Comparison of ENCODE assay signal across 23 cellular contexts in the genomic region with DNA sequence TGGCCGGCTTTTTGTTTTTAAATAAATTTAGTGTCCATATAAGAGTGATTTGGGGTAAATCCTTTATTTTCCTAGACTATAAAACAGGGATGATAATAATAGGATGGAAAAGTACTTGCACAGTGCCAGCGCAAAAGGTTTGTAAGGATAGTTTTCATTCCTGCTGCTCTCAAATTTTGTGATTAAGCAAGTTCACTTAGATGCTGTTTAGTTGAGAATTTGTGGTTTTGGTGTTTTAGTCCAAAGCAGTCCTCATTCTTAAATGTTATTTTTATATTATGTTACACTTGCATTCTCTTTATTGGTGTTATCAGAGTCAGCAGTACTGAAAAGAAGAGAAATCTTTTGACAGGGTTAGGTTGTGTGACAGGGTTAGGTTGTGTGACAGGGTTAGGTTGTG. TPM values are rescaled to one million over a fixed set of nuclear protein-coding genes. Genes with fewer than 3 reads are reported as not detected.
A peak's percentile ranks its signal among the peaks of the same experiment; 100 is the strongest.
DNase-seq lines count a peak whose midpoint lies in the region; TF ChIP-seq lines count a peak whose summit lies in the region.
"Had no signal": no experiment of that assay in that cellular context is flagged by ENCODE, and none has a peak within 500 bp of the region (broad histone marks: within the 10 kb centered on the region; RNA-seq: fewer than 3 reads in every experiment).

No MANE protein-coding gene starts in this region.

- no peak overlapping the region for H3K4me3 ChIP-seq in SK-N-MC
- H3K4me3 ChIP-seq in skeletal muscle satellite cell (ENCODE audit: low read length): no peak overlapping the region
- H3K4me3 ChIP-seq: A549, gastroesophageal sphincter had no signal

- H3K9me3 Mint-ChIP-seq in activated naive CD4-positive, alpha-beta T cell treated with anti-CD3 and anti-CD28 coated beads, Interleukin-2, amount 50 U/mL, for 24 hours: no peaks in the 10 kb centered on the region
- H3K9me3 Mint-ChIP-seq in activated naive CD4-positive, alpha-beta T cell treated with anti-CD3 and anti-CD28 coated beads for 36 hours: no peaks in the 10 kb centered on the region
- H3K9me3 Mint-ChIP-seq: activated naive CD4-positive, alpha-beta T cell treated with anti-CD3 and anti-CD28 coated beads, Interleukin-2, amount 50 U/mL, for 72 hours; brain; naive B cell had no signal

- peaks cover 81% of the 10 kb centered on the region for H3K4me1 Mint-ChIP-seq in activated naive CD4-positive, alpha-beta T cell treated with anti-CD3 and anti-CD28 coated beads, Interleukin-2, amount 50 U/mL, for 24 hours
- peaks cover 62% of the 10 kb centered on the region for H3K4me1 Mint-ChIP-seq in activated naive CD4-positive, alpha-beta T cell treated with anti-CD3 and anti-CD28 coated beads for 36 hours (ENCODE audit: low read depth)

- H3K27me3 ChIP-seq in skeletal muscle satellite cell (ENCODE audit: control insufficient read depth, insufficient read depth, low read length): no peaks in the 10 kb centered on the region
- H3K27me3 ChIP-seq: gastroesophageal sphincter had no signal

- H3K4me2 ChIP-seq in skeletal muscle satellite cell (ENCODE audit: low read length): peak overlapping the region; percentile 1
- H3K4me2 ChIP-seq: A549 had no signal

- no peak overlapping the region for H3K4me3 Mint-ChIP-seq in activated naive CD4-positive, alpha-beta T cell treated with anti-CD3 and anti-CD28 coated beads, Interleukin-2, amount 50 U/mL, for 24 hours
- no peak overlapping the region for H3K4me3 Mint-ChIP-seq in activated naive CD4-positive, alpha-beta T cell treated with anti-CD3 and anti-CD28 coated beads for 36 hours
- H3K4me3 Mint-ChIP-seq: brain had no signal

- no peaks in the 10 kb centered on the region for H3K27me3 Mint-ChIP-seq in activated naive CD4-positive, alpha-beta T cell treated with anti-CD3 and anti-CD28 coated beads, Interleukin-2, amount 50 U/mL, for 24 hours
- H3K27me3 Mint-ChIP-seq in activated naive CD4-positive, alpha-beta T cell treated with anti-CD3 and anti-CD28 coated beads for 36 hours (ENCODE audit: low read depth): no peaks in the 10 kb centered on the region
- H3K27me3 Mint-ChIP-seq: brain, naive B cell had no signal

- H3K27ac ChIP-seq in SK-N-MC: peak overlapping the region; percentile 61; the same call in 1 of the 2 replicates
- H3K27ac ChIP-seq: A549, gastroesophageal sphincter had no signal

- no peak for DNase-seq in activated naive CD4-positive, alpha-beta T cell treated with anti-CD3 and anti-CD28 coated beads for 36 hours
- DNase-seq in SK-N-MC (ENCODE audit: low read depth, low spot score) (no peak), fibroblast of peridontal ligament (ENCODE audit: extremely low read depth) (peak; percentile 79), SIG-M5 (lab: John Stamatoyannopoulos, UW) (no peak), erythroblast (lab: John Stamatoyannopoulos, UW) (no peak), AML-193 (lab: John Stamatoyannopoulos, UW) (no peak)
- DNase-seq: activated CD8-positive, alpha-beta memory T cell treated with anti-CD3 and anti-CD28 coated beads for 24 hours; activated T-cell treated with anti-CD3 and anti-CD28 coated beads, Interleukin-2, amount 50 U/mL, for 48 hours; COR-L47; cortex of kidney; mammary epithelial cell; naive B cell; NCI-H1105 treated with DMSO at 0.1 percent for 48 hours; NCI-H524; stimulated activated CD4-positive, alpha-beta T cell treated with anti-CD3 and anti-CD28 coated beads, Interleukin-2, amount 100 ng/mL, for 24 hours; stimulated activated naive CD4-positive, alpha-beta T cell; T1000 had no signal

- peak overlapping the region; percentile 56 for H3K27ac Mint-ChIP-seq in activated naive CD4-positive, alpha-beta T cell treated with anti-CD3 and anti-CD28 coated beads, Interleukin-2, amount 50 U/mL, for 24 hours
- H3K27ac Mint-ChIP-seq in activated naive CD4-positive, alpha-beta T cell treated with anti-CD3 and anti-CD28 coated beads for 36 hours: no peak overlapping the region
- H3K27ac Mint-ChIP-seq: activated naive CD4-positive, alpha-beta T cell treated with anti-CD3 and anti-CD28 coated beads, Interleukin-2, amount 50 U/mL, for 72 hours had no signal

- TF ChIP-seq POLR2A in erythroblast (IDR thresholded peaks at IDR 0.05; ENCODE audit: low read length): no peak

- H3K9me3 ChIP-seq in SK-N-MC (ENCODE audit: low read depth, low read length) (no peaks in the 10 kb centered on the region), skeletal muscle satellite cell (replicated peaks; ENCODE audit: low read length) (no peaks in the 10 kb centered on the region)
- H3K9me3 ChIP-seq: A549, gastroesophageal sphincter had no signal

- peaks cover 15% of the 10 kb centered on the region for H3K36me3 Mint-ChIP-seq in activated naive CD4-positive, alpha-beta T cell treated with anti-CD3 and anti-CD28 coated beads, Interleukin-2, amount 50 U/mL, for 24 hours
- H3K36me3 Mint-ChIP-seq in activated naive CD4-positive, alpha-beta T cell treated with anti-CD3 and anti-CD28 coated beads for 36 hours (ENCODE audit: low read depth): peaks cover 11% of the 10 kb centered on the region

- CTCF ChIA-PET in activated naive CD4-positive, alpha-beta T cell treated with anti-CD3 and anti-CD28 coated beads for 36 hours (lab: Charles Lee): no interaction called here

- intact Hi-C loops in activated naive CD4-positive, alpha-beta T cell treated with anti-CD3 and anti-CD28 coated beads for 36 hours (cut with micrococcal nuclease): no loop called here

- H3K9ac ChIP-seq in SK-N-MC (ENCODE audit: insufficient read length) (no peak overlapping the region), skeletal muscle satellite cell (ENCODE audit: low read depth, low read length) (no peak overlapping the region)

- H3K36me3 ChIP-seq in SK-N-MC (ENCODE audit: insufficient read depth, low read length): peaks cover 18% of the 10 kb centered on the region
- H3K36me3 ChIP-seq in skeletal muscle satellite cell (ENCODE audit: insufficient read depth, low read length): no peaks in the 10 kb centered on the region
- H3K36me3 ChIP-seq: gastroesophageal sphincter had no signal

- peaks cover 37% of the 10 kb centered on the region for H3K4me1 ChIP-seq in skeletal muscle satellite cell (ENCODE audit: control insufficient read depth, insufficient read depth, low read length)

RNA-seq across cellular contexts. Expression of a gene that starts 47.9 kb away (rescaled TPM):
- total RNA-seq in activated naive CD4-positive, alpha-beta T cell treated with anti-CD3 and anti-CD28 coated beads for 36 hours: 10 to 100 TPM; 84.7 to 87.0 TPM
- total RNA-seq in skeletal muscle satellite cell (2012; rRNA removed): 77.5 and 94.0 TPM in 2 replicates
